In the genomic region with DNA sequence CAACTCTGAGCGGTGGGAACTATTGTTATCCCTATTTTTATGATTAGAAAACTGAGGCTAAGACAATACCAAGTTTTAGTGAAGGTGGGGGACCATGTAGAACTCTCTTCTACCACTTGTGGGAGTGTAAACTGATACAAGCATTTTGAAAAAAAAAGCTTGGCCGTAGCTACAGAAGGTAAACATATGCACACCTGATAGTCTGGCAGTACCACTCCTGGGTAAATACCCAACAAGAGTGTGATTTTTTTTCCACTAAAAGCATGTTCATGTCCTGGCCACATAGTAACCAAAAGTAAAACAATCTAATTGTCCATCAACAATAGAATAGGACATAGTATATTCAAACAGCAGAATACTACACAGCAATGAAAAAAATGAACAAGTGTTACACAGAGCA, we compare ENCODE assay signal across 25 cellular contexts. TPM values are rescaled to one million over a fixed set of nuclear protein-coding genes. Genes with fewer than 3 reads are reported as not detected.
DNase-seq lines count a peak whose midpoint lies in the region; ATAC-seq and TF ChIP-seq lines count a peak whose summit lies in the region.
"Had no signal": no experiment of that assay in that cellular context is flagged by ENCODE, and none has a peak within 500 bp of the region (broad histone marks: within the 10 kb centered on the region; RNA-seq: fewer than 3 reads in every experiment).

No MANE protein-coding gene starts in this region.

- H3K27ac Mint-ChIP-seq in CD8-positive, alpha-beta T cell = no peak overlapping the region
- H3K27ac Mint-ChIP-seq: CD4-positive, alpha-beta memory T cell had no signal

- TF ChIP-seq CTCF in colonic mucosa (IDR thresholded peaks at IDR 0.05) (no peak), right lobe of liver (IDR thresholded peaks at IDR 0.05) (no peak)
- no peak for TF ChIP-seq CTCF in CD8-positive, alpha-beta T cell (IDR thresholded peaks at IDR 0.05)

- no peaks in the 10 kb centered on the region for H3K36me3 ChIP-seq in colonic mucosa
- no peaks in the 10 kb centered on the region for H3K36me3 ChIP-seq in right lobe of liver
- no peaks in the 10 kb centered on the region for H3K36me3 ChIP-seq in CD8-positive, alpha-beta T cell (ENCODE audit: insufficient read depth, low read length)
- H3K36me3 ChIP-seq: BLaER1 treated with 17β-estradiol and CSF1 and Interleukin-3, amounts not matched to agents 10 nM and 100 nM had no signal

- no peak overlapping the region for H3K4me3 Mint-ChIP-seq in CD8-positive, alpha-beta T cell
- H3K4me3 Mint-ChIP-seq: CD4-positive, alpha-beta memory T cell; IgD-negative memory B cell had no signal

- no peak for TF ChIP-seq POLR2A in right lobe of liver (IDR thresholded peaks at IDR 0.05)

- H3K27me3 ChIP-seq in colonic mucosa (no peaks in the 10 kb centered on the region), right lobe of liver (no peaks in the 10 kb centered on the region)
- H3K27me3 ChIP-seq in CD8-positive, alpha-beta T cell (ENCODE audit: insufficient read depth, low read length) = no peaks in the 10 kb centered on the region
- H3K27me3 ChIP-seq: BLaER1 treated with 17β-estradiol and CSF1 and Interleukin-3, amounts not matched to agents 10 nM and 100 nM had no signal

- DNase-seq in NCI-H748 (lab: John Stamatoyannopoulos, UW; ENCODE audit: unreplicated experiment) = peak; percentile 38
- DNase-seq in NCI-H748 treated with DMSO at 0.1 percent for 48 hours (lab: John Stamatoyannopoulos, UW) = no peak
- no peak for DNase-seq in colonic mucosa
- DNase-seq in right lobe of liver = no peak
- no peak for DNase-seq in NOMO-1 treated with dmso at 0.1 percent for 144 hours (lab: John Stamatoyannopoulos, UW; ENCODE audit: unreplicated experiment)
- DNase-seq in midbrain (lab: John Stamatoyannopoulos, UW) = no peak
- DNase-seq in inferior parietal cortex (ENCODE audit: extremely low spot score) = no peak
- DNase-seq in CD8-positive, alpha-beta T cell = no peak
- DNase-seq: 8988T; Calu3; CD4-positive, alpha-beta memory T cell; DMS153; GDM1; Karpas-422; NCI-H1417; NCI-H1694 treated with DMSO at 0.1 percent for 48 hours; NCI-H2107; NCI-H2227 treated with DMSO at 0.1 percent for 48 hours; NCI-H510A treated with DMSO at 0.1 percent for 48 hours; SHP77 treated with DMSO at 0.1 percent for 48 hours; SW 1271 had no signal

- H3K9me3 Mint-ChIP-seq in CD8-positive, alpha-beta T cell = no peaks in the 10 kb centered on the region
- H3K9me3 Mint-ChIP-seq: CD4-positive, alpha-beta memory T cell; IgD-negative memory B cell had no signal

- intact Hi-C loops in colonic mucosa (cut with DNase I) = no loop called here
- intact Hi-C loops in right lobe of liver (cut with DNase I) = no loop called here
- intact Hi-C loops in CD8-positive, alpha-beta T cell (cut with DNase I, micrococcal nuclease) = no loop called here

- peaks cover 2% of the 10 kb centered on the region for H3K27me3 Mint-ChIP-seq in CD8-positive, alpha-beta T cell (ENCODE audit: low read depth)

- ATAC-seq in right lobe of liver = peak; percentile 63 to 79 (median 71)
- ATAC-seq in CD8-positive, alpha-beta T cell = no peak

- CTCF ChIA-PET in CD8-positive, alpha-beta T cell (lab: Charles Lee) = no interaction called here

- POLR2A ChIA-PET in CD8-positive, alpha-beta T cell (lab: Charles Lee) = no interaction called here

- WGBS in right lobe of liver (ENCODE audit: insufficient coverage, low coverage, low lambda C conversion rate, missing lambda C conversion rate) = 79% methylated on average over 2 of the region's 2 CpGs

- H3K36me3 Mint-ChIP-seq in CD8-positive, alpha-beta T cell = no peaks in the 10 kb centered on the region
- H3K36me3 Mint-ChIP-seq: CD4-positive, alpha-beta memory T cell; IgD-negative memory B cell had no signal

- H3K4me1 Mint-ChIP-seq in CD8-positive, alpha-beta T cell (ENCODE audit: low read depth) = no peaks in the 10 kb centered on the region
- H3K4me1 Mint-ChIP-seq: CD4-positive, alpha-beta memory T cell; IgD-negative memory B cell had no signal

- H3K27ac ChIP-seq in colonic mucosa = peak overlapping the region; percentile 34
- peak overlapping the region in 1 of 3 donors; percentile 37 for H3K27ac ChIP-seq in right lobe of liver
- H3K27ac ChIP-seq in CD8-positive, alpha-beta T cell (ENCODE audit: low read depth, low read length) = no peak overlapping the region
- H3K27ac ChIP-seq: BLaER1 treated with 17β-estradiol and CSF1 and Interleukin-3, amounts not matched to agents 10 nM and 100 nM; RWPE1; SK-N-MC had no signal

- H3K9ac ChIP-seq in colonic mucosa (ENCODE audit: low read depth in 2 of 2, low read length in 2 of 2) = no peak overlapping the region
- H3K9ac ChIP-seq: BLaER1 treated with 17β-estradiol and CSF1 and Interleukin-3, amounts not matched to agents 10 nM and 100 nM had no signal

- no peaks in the 10 kb centered on the region for H3K4me1 ChIP-seq in colonic mucosa
- peaks cover 0 to 18% (median 0%) of the 10 kb centered on the region in 4 donors for H3K4me1 ChIP-seq in right lobe of liver
- H3K4me1 ChIP-seq in CD8-positive, alpha-beta T cell (ENCODE audit: insufficient read depth, low read length) = no peaks in the 10 kb centered on the region
- H3K4me1 ChIP-seq: BLaER1 treated with 17β-estradiol and CSF1 and Interleukin-3, amounts not matched to agents 10 nM and 100 nM had no signal

- no peak overlapping the region for H3K4me3 ChIP-seq in colonic mucosa
- no peak overlapping the region for H3K4me3 ChIP-seq in right lobe of liver
- no peak overlapping the region for H3K4me3 ChIP-seq in CD8-positive, alpha-beta T cell (ENCODE audit: low read depth, low read length)
- H3K4me3 ChIP-seq: BLaER1 treated with 17β-estradiol and CSF1 and Interleukin-3, amounts not matched to agents 10 nM and 100 nM; SK-N-MC had no signal

- H3K9me3 ChIP-seq in colonic mucosa (no peaks in the 10 kb centered on the region), right lobe of liver (no peaks in the 10 kb centered on the region)
- H3K9me3 ChIP-seq in CD8-positive, alpha-beta T cell (ENCODE audit: low read length) = no peaks in the 10 kb centered on the region
- H3K9me3 ChIP-seq: BLaER1 treated with 17β-estradiol and CSF1 and Interleukin-3, amounts not matched to agents 10 nM and 100 nM had no signal

RNA-seq across cellular contexts. Expression of a gene that starts 6.5 kb away (rescaled TPM):
- 10 to 100 TPM; 41.5 to 43.8 TPM for total RNA-seq in colonic mucosa
- 10 to 100 TPM; 21.5 to 39.9 (median 30.5) TPM for total RNA-seq in right lobe of liver
- 100 to 1,000 TPM; 102 to 106 TPM for total RNA-seq in CD8-positive, alpha-beta T cell
